ENCODE assay signal across 12 cellular contexts in genomic region chr11:127071606-127072005, GRCh38.
DNase-seq lines count a peak whose midpoint lies in the region; TF ChIP-seq lines count a peak whose summit lies in the region.
"Had no signal": no experiment of that assay in that cellular context is flagged by ENCODE, and none has a peak within 500 bp of the region (broad histone marks: within the 10 kb centered on the region; RNA-seq: fewer than 3 reads in every experiment).

No MANE protein-coding gene starts in this region.

- peaks cover 2% of the 10 kb centered on the region for H3K4me1 Mint-ChIP-seq in osteocyte (ENCODE audit: unreplicated experiment)
- peaks cover 2% of the 10 kb centered on the region for H3K4me1 Mint-ChIP-seq in CD14-positive monocyte

- H3K4me3 Mint-ChIP-seq in osteocyte (ENCODE audit: unreplicated experiment) (no peak overlapping the region), CD14-positive monocyte (no peak overlapping the region)
- H3K4me3 Mint-ChIP-seq: CD4-positive, alpha-beta T cell had no signal

- H3K36me3 Mint-ChIP-seq in osteocyte (ENCODE audit: unreplicated experiment) (no peaks in the 10 kb centered on the region), CD14-positive monocyte (no peaks in the 10 kb centered on the region)

- H3K9me3 Mint-ChIP-seq in osteocyte (ENCODE audit: unreplicated experiment) (no peaks in the 10 kb centered on the region), CD14-positive monocyte (peaks cover 0 to 6% (median 0%) of the 10 kb centered on the region in 7 donors)
- H3K9me3 Mint-ChIP-seq: CD4-positive, alpha-beta T cell had no signal

- DNase-seq in NCI-H2029 (lab: John Stamatoyannopoulos, UW) (peak; percentile 16), NCI-H2029 treated with DMSO at 0.1 percent for 48 hours (lab: John Stamatoyannopoulos, UW) (no peak), NCI-H1092 (lab: John Stamatoyannopoulos, UW) (peak; percentile 85), NCI-H748 (lab: John Stamatoyannopoulos, UW; ENCODE audit: unreplicated experiment) (peak; percentile 84), osteocyte (ENCODE audit: extremely low spot score, unreplicated experiment) (peak; percentile 56), CD14-positive monocyte (ENCODE audit: low spot score) (no peak), NCI-H446 treated with DMSO at 0.1 percent for 48 hours (lab: John Stamatoyannopoulos, UW) (no peak)
- DNase-seq: CD4-positive, alpha-beta T cell; H7; KG1; NCI-H1048; SIG-M5 had no signal

- H3K27me3 Mint-ChIP-seq in osteocyte (ENCODE audit: unreplicated experiment): peaks cover 22% of the 10 kb centered on the region
- H3K27me3 Mint-ChIP-seq in CD14-positive monocyte (ENCODE audit: low read depth in 3 of 3): peaks cover 0 to 3% (median 3%) of the 10 kb centered on the region in 3 donors
- H3K27me3 Mint-ChIP-seq: CD4-positive, alpha-beta T cell had no signal

- TF ChIP-seq CTCF in osteocyte (IDR thresholded peaks at IDR 0.05) (no peak), CD14-positive monocyte (IDR thresholded peaks at IDR 0.05) (no peak)

- intact Hi-C loops in CD14-positive monocyte (cut with micrococcal nuclease): loop anchor here in 1 of 2 donors (5.0 kb wide), 1 partner anchor 49 kb away; no protein-coding TSS in a partner anchor

- H3K27ac Mint-ChIP-seq in osteocyte (ENCODE audit: unreplicated experiment): no peak overlapping the region
- no peak overlapping the region for H3K27ac Mint-ChIP-seq in CD14-positive monocyte
- H3K27ac Mint-ChIP-seq: CD4-positive, alpha-beta T cell had no signal

Comparison
In these comparisons a context has a peak if more than half of its experiments do, and no peak if none do; other contexts are left out.
1. DNase-seq: peak in NCI-H2029 (single experiment), NCI-H1092 (single experiment), NCI-H748 (single experiment) and osteocyte (single experiment); none in NCI-H2029 treated with DMSO at 0.1 percent for 48 hours (single experiment), CD14-positive monocyte (single experiment) and NCI-H446 treated with DMSO at 0.1 percent for 48 hours (single experiment).